In genomic region chr5:122236270-122236669, GRCh38 we compare ENCODE assay signal across 17 cellular contexts.
A peak's percentile ranks its signal among the peaks of the same experiment; 100 is the strongest.
DNase-seq lines count a peak whose midpoint lies in the region; ATAC-seq, FAIRE-seq and TF ChIP-seq lines count a peak whose summit lies in the region.
"Had no signal": no experiment of that assay in that cellular context is flagged by ENCODE, and none has a peak within 500 bp of the region (broad histone marks: within the 10 kb centered on the region; RNA-seq: fewer than 3 reads in every experiment).

No MANE protein-coding gene starts in this region.

- peak; percentile 89 for FAIRE-seq in H54 (lab: Jason Lieb, UNC)
- FAIRE-seq: A204.1 had no signal

- H3K36me3 ChIP-seq in A673 (ENCODE audit: insufficient read depth, low read length, poor library complexity, severe bottlenecking) (no peaks in the 10 kb centered on the region), gastrocnemius medialis (no peaks in the 10 kb centered on the region), Peyer's patch (no peaks in the 10 kb centered on the region)

- TF ChIP-seq POLR2A in H54 (IDR thresholded peaks at IDR 0.05; ENCODE audit: low read depth, low read length) (no peak), gastrocnemius medialis (IDR thresholded peaks at IDR 0.05) (no peak), Peyer's patch (IDR thresholded peaks at IDR 0.05) (no peak)

- DNase-seq in A673 (ENCODE audit: low spot score): peak; percentile 3
- no peak for DNase-seq in H54 (ENCODE audit: insufficient read length, low spot score)
- DNase-seq in RPMI7951 (ENCODE audit: low read depth): peak; percentile 88
- DNase-seq in iPS-NIHi7 (ENCODE audit: extremely low spot score): peak; percentile 23
- no peak for DNase-seq in gastrocnemius medialis
- no peak for DNase-seq in Peyer's patch
- DNase-seq in HT-29 (ENCODE audit: low spot score): no peak
- DNase-seq in HCEC 1CT: no peak
- DNase-seq: Calu3, DMS79, H9, NCI-H1436, NCI-H2081 treated with DMSO at 0.1 percent for 48 hours, NCI-H526 treated with DMSO at 0.1 percent for 48 hours, SHP77 had no signal

- POLR2A ChIA-PET in A673 (lab: Charles Lee; ENCODE audit: low non-redundant PET): no interaction called here

- CTCF ChIA-PET in A673 (lab: Charles Lee): no interaction called here

- ATAC-seq in gastrocnemius medialis: no peak
- ATAC-seq: SK-N-SH treated with all-trans-retinoic acid at 6 μM for 48 hours had no signal

- BruUV-seq in A673 (replicated peaks; lab: Mats Ljungman, UMichigan): no TSS peak

- H3K9me3 ChIP-seq in A673 (ENCODE audit: low read depth, low read length, poor library complexity, severe bottlenecking): no peaks in the 10 kb centered on the region
- no peaks in the 10 kb centered on the region for H3K9me3 ChIP-seq in gastrocnemius medialis
- H3K9me3 ChIP-seq in Peyer's patch: no peaks in the 10 kb centered on the region

- no peaks in the 10 kb centered on the region for H3K4me1 ChIP-seq in A673 (ENCODE audit: insufficient read depth, low read length, poor library complexity, severe bottlenecking)
- H3K4me1 ChIP-seq in gastrocnemius medialis: no peaks in the 10 kb centered on the region
- H3K4me1 ChIP-seq in Peyer's patch: no peaks in the 10 kb centered on the region

- intact Hi-C loops in A673 (cut with micrococcal nuclease; ENCODE audit: unreplicated experiment) (no loop called here), gastrocnemius medialis (cut with DNase I; ENCODE audit: low total_unique reads) (no loop called here)

- H3K4me3 ChIP-seq in A673 (ENCODE audit: low read depth, low read length, poor library complexity, severe bottlenecking) (no peak overlapping the region), gastrocnemius medialis (no peak overlapping the region), Peyer's patch (no peak overlapping the region)

- no peak for TF ChIP-seq CTCF in A673 (conservative IDR thresholded peaks at IDR 0.05; ENCODE audit: low read depth, low read length)
- TF ChIP-seq CTCF in gastrocnemius medialis (IDR thresholded peaks at IDR 0.05 in 4 of 5, conservative IDR thresholded peaks at IDR 0.05 in 1 of 5): no peak
- no peak for TF ChIP-seq CTCF in Peyer's patch (IDR thresholded peaks at IDR 0.05)

- in situ Hi-C loops in gastrocnemius medialis (cut with MboI; ENCODE audit: low sequenced_read_pairs in 4 of 4): no loop called here

- H3K27ac ChIP-seq in A673 (ENCODE audit: low read depth, low read length, poor library complexity, severe bottlenecking): no peak overlapping the region
- H3K27ac ChIP-seq in gastrocnemius medialis: no peak overlapping the region
- no peak overlapping the region for H3K27ac ChIP-seq in Peyer's patch

- no peaks in the 10 kb centered on the region for H3K27me3 ChIP-seq in A673 (replicated peaks; ENCODE audit: insufficient read depth, low read depth, low read length, poor library complexity)
- no peaks in the 10 kb centered on the region for H3K27me3 ChIP-seq in gastrocnemius medialis
- H3K27me3 ChIP-seq in Peyer's patch: no peaks in the 10 kb centered on the region

Comparison
In these comparisons a context has a peak if more than half of its experiments do, and no peak if none do; other contexts are left out.
1. DNase-seq: peak in A673 (single experiment), RPMI7951 (single experiment) and iPS-NIHi7 (single experiment); none in H54 (single experiment), gastrocnemius medialis (0 of 2), Peyer's patch (0 of 3), HT-29 (single experiment) and HCEC 1CT (single experiment).